ENCODE assay signal across 16 cellular contexts in the genomic region with DNA sequence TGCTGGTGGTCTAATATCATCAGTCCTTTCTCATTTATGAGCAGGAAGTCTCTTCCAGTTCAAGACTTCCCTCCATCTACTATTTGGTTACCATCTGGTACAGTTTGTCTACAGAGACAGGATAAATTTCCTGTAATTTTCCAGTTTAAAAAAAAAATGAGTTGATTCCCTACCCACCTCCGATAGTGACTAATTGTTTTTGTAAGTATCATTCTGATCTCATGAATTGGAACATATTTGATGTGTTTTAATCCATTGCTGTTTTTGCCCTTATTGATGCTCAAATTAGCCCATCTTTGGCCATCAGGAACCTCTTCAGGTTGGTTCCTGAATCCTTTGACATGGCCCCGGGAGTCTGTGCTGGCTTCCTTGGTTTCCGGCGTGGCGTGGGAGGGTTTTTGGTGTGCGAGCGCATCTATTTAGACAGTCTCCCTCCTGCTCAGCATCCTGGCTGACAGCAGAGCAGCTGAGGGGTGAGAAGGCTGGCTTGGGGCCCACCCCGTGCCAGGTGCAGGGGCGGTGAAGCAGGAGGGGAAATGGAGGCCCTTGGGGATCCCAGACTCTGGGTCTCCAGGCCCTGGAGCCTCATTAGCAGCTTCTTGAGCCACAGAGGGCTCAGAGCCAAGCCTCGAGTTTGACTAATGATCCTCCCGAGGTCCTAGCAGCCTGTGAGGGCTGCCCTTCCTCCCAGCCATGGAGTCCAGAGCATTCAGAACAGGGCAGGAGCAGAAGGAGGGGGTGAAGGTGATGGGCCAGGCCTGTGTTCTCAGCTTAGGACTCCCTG. TPM values are rescaled to one million over a fixed set of nuclear protein-coding genes. Genes with fewer than 3 reads are reported as not detected.
DNase-seq lines count a peak whose midpoint lies in the region; FAIRE-seq and TF ChIP-seq lines count a peak whose summit lies in the region.
"Had no signal": no experiment of that assay in that cellular context is flagged by ENCODE, and none has a peak within 500 bp of the region (broad histone marks: within the 10 kb centered on the region; RNA-seq: fewer than 3 reads in every experiment).

No MANE protein-coding gene starts in this region.

- no peaks in the 10 kb centered on the region for H3K4me1 ChIP-seq in CD4-positive, alpha-beta memory T cell (ENCODE audit: insufficient read depth, low read length)

- FAIRE-seq in urothelium cell line (lab: Jason Lieb, UNC) = peak; percentile 46
- FAIRE-seq: keratinocyte had no signal

- no peak overlapping the region for H3K4me3 Mint-ChIP-seq in T-helper 2 cell treated with Interferon-gamma antibody and Interleukin-4, amounts not matched to agents 5 μg/mL and 100 μg/mL, for 36 hours
- no peak overlapping the region for H3K4me3 Mint-ChIP-seq in CD4-positive, alpha-beta memory T cell
- H3K4me3 Mint-ChIP-seq: activated CD4-positive, alpha-beta T cell treated with anti-CD3 and anti-CD28 coated beads for 36 hours; activated T-helper 1 cell treated with anti-CD3 and anti-CD28 coated beads, Interleukin-12 subunit alpha, Interleukin-12 subunit beta, Interleukin-2, Interleukin-4 antibody, amounts not matched to agents 30 ng/mL and 10 ng/mL and 1 ng/mL, durations not matched to agents 14 hours and 24 hours and 36 hours had no signal

- H3K27ac Mint-ChIP-seq in T-helper 2 cell treated with Interferon-gamma antibody and Interleukin-4, amounts not matched to agents 5 μg/mL and 100 μg/mL, for 36 hours = peak overlapping the region; percentile 31
- H3K27ac Mint-ChIP-seq in CD4-positive, alpha-beta memory T cell = peak overlapping the region in 1 of 7 donors; percentile 7
- H3K27ac Mint-ChIP-seq: activated CD4-positive, alpha-beta T cell treated with anti-CD3 and anti-CD28 coated beads for 36 hours; activated T-helper 1 cell treated with anti-CD3 and anti-CD28 coated beads, Interleukin-12 subunit alpha, Interleukin-12 subunit beta, Interleukin-2, Interleukin-4 antibody, amounts not matched to agents 30 ng/mL and 10 ng/mL and 1 ng/mL, durations not matched to agents 14 hours and 24 hours and 36 hours had no signal

- H3K9me3 ChIP-seq in CD4-positive, alpha-beta memory T cell (ENCODE audit: control insufficient read depth in 1 of 2, low read length in 2 of 2) = no peaks in the 10 kb centered on the region
- H3K9me3 ChIP-seq: esophagus squamous epithelium, right atrium auricular region had no signal

- no peak for TF ChIP-seq CTCF in fibroblast of mammary gland (conservative IDR thresholded peaks at IDR 0.05; ENCODE audit: control insufficient read depth, insufficient read depth, low read depth, low read length)

- H3K4me1 Mint-ChIP-seq in T-helper 2 cell treated with Interferon-gamma antibody and Interleukin-4, amounts not matched to agents 5 μg/mL and 100 μg/mL, for 36 hours (ENCODE audit: low read depth) = peaks cover 2% of the 10 kb centered on the region
- H3K4me1 Mint-ChIP-seq in CD4-positive, alpha-beta memory T cell = peaks cover 0 to 2% (median 0%) of the 10 kb centered on the region in 4 donors

- CTCF ChIA-PET in CD4-positive, alpha-beta memory T cell (lab: Charles Lee; ENCODE audit: partially characterized antibody) = interaction anchor here (0.8 to 1.5 kb wide), 2 partner anchors 18 to 62 kb away, joined by 3 to 7 read pairs; partner anchors contain the start of gene MYO7A

- H3K36me3 ChIP-seq in CD4-positive, alpha-beta memory T cell (ENCODE audit: insufficient read depth, low read length) = no peaks in the 10 kb centered on the region
- H3K36me3 ChIP-seq: right atrium auricular region had no signal

- no peaks in the 10 kb centered on the region for H3K27me3 ChIP-seq in CD4-positive, alpha-beta memory T cell (ENCODE audit: insufficient read depth, low read length)
- H3K27me3 ChIP-seq: esophagus squamous epithelium, right atrium auricular region had no signal

- DNase-seq in T-helper 2 cell treated with Interferon-gamma antibody and Interleukin-4, amounts not matched to agents 5 μg/mL and 100 μg/mL, for 36 hours (ENCODE audit: low spot score) = no peak
- DNase-seq in T-helper 2 cell = no peak
- DNase-seq in NCI-H226 = peak; percentile 58
- DNase-seq in fibroblast of mammary gland (ENCODE audit: low read depth) = peak; percentile 81
- no peak for DNase-seq in urothelium cell line (ENCODE audit: low spot score)
- no peak for DNase-seq in LoVo (ENCODE audit: low spot score)
- no peak for DNase-seq in activated gamma-delta T cell (lab: John Stamatoyannopoulos, UW)
- no peak for DNase-seq in CD4-positive, alpha-beta memory T cell
- DNase-seq: 8988T; activated CD4-positive, alpha-beta T cell treated with anti-CD3 and anti-CD28 coated beads for 36 hours; caudate nucleus; esophagus squamous epithelium had no signal

- H3K27ac ChIP-seq in CD4-positive, alpha-beta memory T cell (ENCODE audit: low read depth, low read length) = no peak overlapping the region
- H3K27ac ChIP-seq: esophagus squamous epithelium, right atrium auricular region had no signal

- POLR2A ChIA-PET in CD4-positive, alpha-beta memory T cell (lab: Charles Lee; ENCODE audit: partially characterized antibody) = no interaction called here

- H3K36me3 Mint-ChIP-seq in T-helper 2 cell treated with Interferon-gamma antibody and Interleukin-4, amounts not matched to agents 5 μg/mL and 100 μg/mL, for 36 hours (ENCODE audit: low read depth) = no peaks in the 10 kb centered on the region
- no peaks in the 10 kb centered on the region for H3K36me3 Mint-ChIP-seq in CD4-positive, alpha-beta memory T cell

- H3K27me3 Mint-ChIP-seq in T-helper 2 cell treated with Interferon-gamma antibody and Interleukin-4, amounts not matched to agents 5 μg/mL and 100 μg/mL, for 36 hours (ENCODE audit: low read depth) = peaks cover 2% of the 10 kb centered on the region
- no peaks in the 10 kb centered on the region for H3K27me3 Mint-ChIP-seq in CD4-positive, alpha-beta memory T cell
- H3K27me3 Mint-ChIP-seq: activated CD4-positive, alpha-beta T cell treated with anti-CD3 and anti-CD28 coated beads for 36 hours had no signal

- intact Hi-C loops in CD4-positive, alpha-beta memory T cell (cut with micrococcal nuclease) = no loop called here

- no peaks in the 10 kb centered on the region for H3K9me3 Mint-ChIP-seq in T-helper 2 cell treated with Interferon-gamma antibody and Interleukin-4, amounts not matched to agents 5 μg/mL and 100 μg/mL, for 36 hours
- H3K9me3 Mint-ChIP-seq in CD4-positive, alpha-beta memory T cell = no peaks in the 10 kb centered on the region
- H3K9me3 Mint-ChIP-seq: activated T-helper 1 cell treated with anti-CD3 and anti-CD28 coated beads, Interleukin-12 subunit alpha, Interleukin-12 subunit beta, Interleukin-2, Interleukin-4 antibody, amounts not matched to agents 30 ng/mL and 10 ng/mL and 1 ng/mL, durations not matched to agents 14 hours and 24 hours and 36 hours had no signal

- H3K4me3 ChIP-seq in fibroblast of mammary gland (ENCODE audit: control insufficient read depth, low read depth, low read length) = no peak overlapping the region
- H3K4me3 ChIP-seq in CD4-positive, alpha-beta memory T cell (ENCODE audit: low read length in 2 of 2) = no peak overlapping the region
- H3K4me3 ChIP-seq: esophagus squamous epithelium, right atrium auricular region had no signal

RNA-seq across cellular contexts. Expression of gene OMP, which starts 6.8 kb away (rescaled TPM):
- total RNA-seq in CD4-positive, alpha-beta memory T cell = under 1 TPM in 1 of 2 experiments, not detected in 1; 0.79 TPM
- polyA plus RNA-seq in CD4-positive, alpha-beta memory T cell = not detected
- total RNA-seq: activated CD4-positive, alpha-beta T cell treated with anti-CD3 and anti-CD28 coated beads for 36 hours; activated T-helper 1 cell treated with anti-CD3 and anti-CD28 coated beads, Interleukin-12 subunit alpha, Interleukin-12 subunit beta, Interleukin-2, Interleukin-4 antibody, amounts not matched to agents 30 ng/mL and 10 ng/mL and 1 ng/mL, durations not matched to agents 14 hours and 24 hours and 36 hours; MCF 10A; right atrium auricular region had no signal
- polyA plus RNA-seq: keratinocyte had no signal

RNA-seq across cellular contexts. Expression of gene MYO7A, which starts 18.6 kb away (rescaled TPM):
- under 1 TPM; 0.20 to 0.47 TPM for total RNA-seq in CD4-positive, alpha-beta memory T cell
- polyA plus RNA-seq in CD4-positive, alpha-beta memory T cell = under 1 TPM in 1 of 2 donors, not detected in 1; 0.24 TPM

RNA-seq across cellular contexts. Expression of gene CAPN5, which starts 42.7 kb away (rescaled TPM):
- 1 to 10 TPM; 1.6 to 1.9 TPM for total RNA-seq in CD4-positive, alpha-beta memory T cell
- 1 to 10 TPM; 1.4 to 2.6 TPM for polyA plus RNA-seq in CD4-positive, alpha-beta memory T cell

Comparison
In these comparisons a context has a peak if more than half of its experiments do, and no peak if none do; other contexts are left out.
1. DNase-seq: peak in NCI-H226 (single experiment) and fibroblast of mammary gland (single experiment); none in T-helper 2 cell treated with Interferon-gamma antibody and Interleukin-4, amounts not matched to agents 5 μg/mL and 100 μg/mL, for 36 hours (single experiment), T-helper 2 cell (0 of 5), urothelium cell line (single experiment), LoVo (single experiment), activated gamma-delta T cell (single experiment) and CD4-positive, alpha-beta memory T cell (0 of 5).